Comparison of ENCODE assay signal across 12 cellular contexts in genomic region chr15:78454992-78455391, GRCh38. TPM values are rescaled to one million over a fixed set of nuclear protein-coding genes. Genes with fewer than 3 reads are reported as not detected.
DNase-seq lines count a peak whose midpoint lies in the region; ATAC-seq and TF ChIP-seq lines count a peak whose summit lies in the region.
"Had no signal": no experiment of that assay in that cellular context is flagged by ENCODE, and none has a peak within 500 bp of the region (broad histone marks: within the 10 kb centered on the region; RNA-seq: fewer than 3 reads in every experiment).

No MANE protein-coding gene starts in this region.

- H3K4me2 ChIP-seq in hepatocyte = no peak overlapping the region

- DNase-seq in activated CD4-positive, alpha-beta T cell treated with anti-CD3 and anti-CD28 coated beads for 36 hours = no peak
- no peak for DNase-seq in activated CD4-positive, alpha-beta T cell treated with anti-CD3 and anti-CD28 coated beads, Interleukin-2, amount 50 U/mL, for 4 hours
- DNase-seq in SIG-M5 (lab: John Stamatoyannopoulos, UW) (peak; percentile 69), hepatocyte (ENCODE audit: low spot score) (no peak), NK-92 (lab: John Stamatoyannopoulos, UW; ENCODE audit: unreplicated experiment) (no peak), COR-L47 (lab: John Stamatoyannopoulos, UW) (no peak)
- DNase-seq: aorta, NCI-H1694 had no signal

- no peak for TF ChIP-seq CTCF in hepatocyte (IDR thresholded peaks at IDR 0.05; ENCODE audit: poor library complexity)

- H2AFZ ChIP-seq in hepatocyte = no peak overlapping the region
- H2AFZ ChIP-seq: parathyroid adenoma had no signal

- ATAC-seq in activated CD4-positive, alpha-beta T cell treated with anti-CD3 and anti-CD28 coated beads for 36 hours = no peak
- ATAC-seq in GM21786 (IDR thresholded peaks at IDR 0.05; ENCODE audit: unreplicated experiment) = no peak

- peaks cover 73% of the 10 kb centered on the region for H3K4me1 Mint-ChIP-seq in activated CD4-positive, alpha-beta T cell treated with anti-CD3 and anti-CD28 coated beads for 36 hours

- peaks cover 22% of the 10 kb centered on the region for H3K36me3 Mint-ChIP-seq in activated CD4-positive, alpha-beta T cell treated with anti-CD3 and anti-CD28 coated beads for 36 hours (ENCODE audit: low read depth)

- H3K9me3 Mint-ChIP-seq in activated CD4-positive, alpha-beta T cell treated with anti-CD3 and anti-CD28 coated beads for 36 hours (ENCODE audit: low read depth) = no peaks in the 10 kb centered on the region

- H3K27me3 ChIP-seq in hepatocyte (no peaks in the 10 kb centered on the region), subcutaneous abdominal adipose tissue (ENCODE audit: control insufficient read depth in 5 of 5, insufficient read depth in 4 of 5, low read length in 5 of 5) (no peaks in the 10 kb centered on the region)
- H3K27me3 ChIP-seq: Peyer's patch had no signal

- H3K4me3 Mint-ChIP-seq in activated CD4-positive, alpha-beta T cell treated with anti-CD3 and anti-CD28 coated beads for 36 hours = no peak overlapping the region

- WGBS in hepatocyte (ENCODE audit: low lambda C conversion rate, missing lambda C conversion rate) = 92% methylated on average over 5 of the region's 5 CpGs

- H3K9me2 ChIP-seq in hepatocyte (replicated peaks; ENCODE audit: insufficient read depth) = no peaks in the 10 kb centered on the region

- H3K9me3 ChIP-seq in hepatocyte (ENCODE audit: low read depth) = no peaks in the 10 kb centered on the region
- no peaks in the 10 kb centered on the region for H3K9me3 ChIP-seq in subcutaneous abdominal adipose tissue (ENCODE audit: control insufficient read depth in 5 of 5, low read length in 5 of 5)
- H3K9me3 ChIP-seq: Peyer's patch had no signal

- H3K27me3 Mint-ChIP-seq in activated CD4-positive, alpha-beta T cell treated with anti-CD3 and anti-CD28 coated beads for 36 hours = no peaks in the 10 kb centered on the region

- peak overlapping the region; percentile 33 for H3K27ac Mint-ChIP-seq in activated CD4-positive, alpha-beta T cell treated with anti-CD3 and anti-CD28 coated beads for 36 hours

- H3K27ac ChIP-seq in hepatocyte = peak overlapping the region; percentile 31
- peak overlapping the region; percentile 83 for H3K27ac ChIP-seq in subcutaneous abdominal adipose tissue (ENCODE audit: low read depth, low read length)
- H3K27ac ChIP-seq: parathyroid adenoma, Peyer's patch had no signal

- H3K4me1 ChIP-seq in hepatocyte (ENCODE audit: insufficient read depth) (peaks cover 37% of the 10 kb centered on the region), subcutaneous abdominal adipose tissue (ENCODE audit: control insufficient read depth in 5 of 5, insufficient read depth in 5 of 5, low read length in 5 of 5) (peaks cover 0 to 63% (median 53%) of the 10 kb centered on the region in 5 donors)
- H3K4me1 ChIP-seq: parathyroid adenoma had no signal

- H3K4me3 ChIP-seq in hepatocyte (no peak overlapping the region), subcutaneous abdominal adipose tissue (ENCODE audit: low read depth in 1 of 5, low read length in 5 of 5) (no peak overlapping the region)
- H3K4me3 ChIP-seq: Peyer's patch had no signal

- no peaks in the 10 kb centered on the region for H3K36me3 ChIP-seq in hepatocyte (replicated peaks; ENCODE audit: insufficient read depth, low read depth)
- H3K36me3 ChIP-seq in subcutaneous abdominal adipose tissue (ENCODE audit: control insufficient read depth in 5 of 5, insufficient read depth in 5 of 5, low read length in 5 of 5) = peaks cover 0 to 2% (median 0%) of the 10 kb centered on the region in 5 donors

- intact Hi-C loops in activated CD4-positive, alpha-beta T cell treated with anti-CD3 and anti-CD28 coated beads for 36 hours (cut with DNase I, micrococcal nuclease) = no loop called here

- H3K79me2 ChIP-seq in hepatocyte = peaks cover 100% of the 10 kb centered on the region

- CTCF ChIA-PET in activated CD4-positive, alpha-beta T cell treated with anti-CD3 and anti-CD28 coated beads for 36 hours (lab: Charles Lee) = no interaction called here

- POLR2A ChIA-PET in activated CD4-positive, alpha-beta T cell treated with anti-CD3 and anti-CD28 coated beads for 36 hours (lab: Charles Lee) = no interaction called here

- H3K9ac ChIP-seq in subcutaneous abdominal adipose tissue (ENCODE audit: low read length in 5 of 5) = peak overlapping the region in 2 of 5 donors; percentile 12 to 52
- H3K9ac ChIP-seq: parathyroid adenoma had no signal

- peaks cover 83% of the 10 kb centered on the region for H4K20me1 ChIP-seq in hepatocyte (ENCODE audit: insufficient read depth, poor library complexity, severe bottlenecking)

RNA-seq across cellular contexts. Expression of gene IREB2, which starts 17.0 kb away (rescaled TPM):
- 10 to 100 TPM; 50.8 to 66.5 TPM for total RNA-seq in activated CD4-positive, alpha-beta T cell treated with anti-CD3 and anti-CD28 coated beads for 36 hours
- total RNA-seq in hepatocyte = 46.6 and 54.0 TPM in 2 replicates
- 20.4 and 22.7 TPM in 2 replicates for polyA plus RNA-seq in hepatocyte

RNA-seq across cellular contexts. Expression of gene HYKK, which starts 52.4 kb away (rescaled TPM):
- 1 to 10 TPM; 2.5 to 4.2 TPM for total RNA-seq in activated CD4-positive, alpha-beta T cell treated with anti-CD3 and anti-CD28 coated beads for 36 hours
- 1.7 and 3.6 TPM in 2 replicates for total RNA-seq in hepatocyte
- 1.6 and 2.8 TPM in 2 replicates for polyA plus RNA-seq in hepatocyte
